Comparison of ENCODE assay signal across 10 cellular contexts in the genomic region with DNA sequence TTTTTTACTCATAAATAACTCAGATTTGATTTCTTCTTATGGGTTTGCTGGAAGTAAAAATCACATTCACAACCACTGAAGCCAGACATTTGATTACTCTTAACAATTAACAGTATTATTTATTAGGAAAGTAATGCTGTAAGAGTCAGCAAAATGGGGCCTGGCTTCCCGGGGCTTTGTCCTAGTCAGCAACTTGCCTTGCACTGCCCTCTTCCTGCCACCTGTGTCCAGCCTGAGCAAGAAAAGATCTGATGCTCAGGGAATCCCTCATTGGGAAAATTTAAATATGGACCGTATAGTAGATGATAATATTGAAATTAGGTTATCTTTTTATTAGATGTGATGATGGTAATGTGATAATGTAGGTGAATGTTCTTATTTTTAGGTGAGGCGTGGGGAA. TPM values are rescaled to one million over a fixed set of nuclear protein-coding genes. Genes with fewer than 3 reads are reported as not detected.
DNase-seq lines count a peak whose midpoint lies in the region; ATAC-seq and TF ChIP-seq lines count a peak whose summit lies in the region.
"Had no signal": no experiment of that assay in that cellular context is flagged by ENCODE, and none has a peak within 500 bp of the region (broad histone marks: within the 10 kb centered on the region; RNA-seq: fewer than 3 reads in every experiment).

No MANE protein-coding gene starts in this region.

- intact Hi-C loops in mucosa of descending colon (cut with DNase I, micrococcal nuclease), result no loop called here

- H3K9me3 ChIP-seq in mucosa of descending colon, result no peaks in the 10 kb centered on the region
- H3K9me3 ChIP-seq: upper lobe of right lung had no signal

- no peaks in the 10 kb centered on the region for H3K4me1 ChIP-seq in mucosa of descending colon (ENCODE audit: low read depth)
- H3K4me1 ChIP-seq: upper lobe of right lung had no signal

- ATAC-seq in mucosa of descending colon (peak; percentile 23), GM19023 (IDR thresholded peaks at IDR 0.05; ENCODE audit: unreplicated experiment) (no peak), HG03442 (IDR thresholded peaks at IDR 0.05; ENCODE audit: unreplicated experiment) (no peak), HG03469 (IDR thresholded peaks at IDR 0.05; ENCODE audit: unreplicated experiment) (no peak)
- ATAC-seq: activated CD8-positive, alpha-beta T cell treated with anti-CD3 and anti-CD28 coated beads for 36 hours had no signal

- H3K4me3 ChIP-seq in epithelial cell of proximal tubule (ENCODE audit: low read depth, low read length), result no peak overlapping the region
- no peak overlapping the region for H3K4me3 ChIP-seq in mucosa of descending colon
- H3K4me3 ChIP-seq: upper lobe of right lung had no signal

- H3K36me3 ChIP-seq in mucosa of descending colon (ENCODE audit: low read depth), result no peaks in the 10 kb centered on the region
- H3K36me3 ChIP-seq: upper lobe of right lung had no signal

- peak; percentile 60 for TF ChIP-seq CTCF in epithelial cell of proximal tubule (conservative IDR thresholded peaks at IDR 0.05; ENCODE audit: low read depth, low read length)
- TF ChIP-seq CTCF in mucosa of descending colon (IDR thresholded peaks at IDR 0.05), result no peak

- DNase-seq in EH (ENCODE audit: low read depth) (peak; percentile 36), OCI-M1 (lab: John Stamatoyannopoulos, UW) (peak; percentile 24), epithelial cell of proximal tubule (ENCODE audit: low read depth) (no peak), mucosa of descending colon (no peak), NCI-H2029 treated with DMSO at 0.1 percent for 48 hours (lab: John Stamatoyannopoulos, UW) (no peak)
- DNase-seq: activated CD8-positive, alpha-beta T cell treated with anti-CD3 and anti-CD28 coated beads for 36 hours; upper lobe of right lung had no signal

RNA-seq across cellular contexts. Expression of a gene that starts 30.8 kb away (rescaled TPM):
- total RNA-seq in epithelial cell of proximal tubule (3.5 and 4.9 TPM in 2 replicates), mucosa of descending colon (10 to 100 TPM; 10.7 to 17.8 (median 13.8) TPM)

Comparison
In these comparisons a context has a peak if more than half of its experiments do, and no peak if none do; other contexts are left out.
1. DNase-seq: peak in EH (single experiment) and OCI-M1 (single experiment); none in epithelial cell of proximal tubule (single experiment), mucosa of descending colon (0 of 3) and NCI-H2029 treated with DMSO at 0.1 percent for 48 hours (single experiment).